In the genomic region with DNA sequence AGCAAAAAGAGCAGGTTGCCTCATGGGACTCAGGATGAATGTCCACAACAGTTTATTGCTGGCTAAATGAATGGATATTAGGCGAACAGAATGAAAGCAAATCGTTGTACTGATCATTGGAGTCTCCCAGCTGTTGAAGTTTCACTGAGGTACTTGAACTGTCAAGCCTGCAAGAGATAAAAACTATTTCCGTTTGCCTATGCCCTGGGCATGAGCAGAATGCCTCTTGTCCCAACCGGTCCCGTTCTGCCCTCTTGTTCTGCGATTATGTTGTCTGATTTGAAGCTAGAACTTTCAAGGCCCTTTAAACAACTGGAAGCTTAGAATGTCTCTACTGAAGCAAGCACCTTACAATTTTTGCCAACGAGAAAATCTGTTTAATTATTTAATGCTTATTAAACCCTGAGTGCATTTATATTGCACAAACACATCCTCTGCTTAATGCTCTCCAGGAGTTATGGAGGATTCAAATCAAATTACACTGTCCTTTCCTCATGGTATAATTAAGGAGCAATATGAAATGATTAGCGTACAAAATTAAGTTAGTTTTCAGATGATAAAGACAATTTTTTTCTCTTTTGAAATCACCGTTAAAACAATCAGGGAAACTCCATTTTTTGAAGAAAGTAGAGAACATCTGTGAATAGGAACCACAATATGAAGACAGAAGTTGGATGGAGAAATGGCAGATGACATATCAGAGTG, we compare ENCODE assay signal across 24 cellular contexts. TPM values are rescaled to one million over a fixed set of nuclear protein-coding genes. Genes with fewer than 3 reads are reported as not detected.
"Had no signal": no experiment of that assay in that cellular context is flagged by ENCODE, and none has a peak within 500 bp of the region (broad histone marks: within the 10 kb centered on the region; RNA-seq: fewer than 3 reads in every experiment).

No MANE protein-coding gene starts in this region.

- H3K9me3 ChIP-seq: heart right ventricle, left lung, sigmoid colon, stomach, tibial artery, upper lobe of right lung had no signal

- H3K9me3 Mint-ChIP-seq: activated CD4-positive, alpha-beta memory T cell treated with anti-CD3 and anti-CD28 coated beads for 36 hours; activated CD4-positive, alpha-beta T cell treated with anti-CD3 and anti-CD28 coated beads, Interleukin-2, amount 10 ng/mL, durations not matched to agents 24 days and 14 days; activated naive CD4-positive, alpha-beta T cell treated with anti-CD3 and anti-CD28 coated beads, Interleukin-2, amount 10 ng/mL, durations not matched to agents 7 days and 5 days; activated naive CD8-positive, alpha-beta T cell treated with anti-CD3 and anti-CD28 coated beads, Interleukin-2, amount 10 ng/mL, durations not matched to agents 7 days and 5 days; activated T-cell treated with anti-CD3 and anti-CD28 coated beads, Interleukin-2, amount 50 U/mL, for 24 hours; nephron; stimulated activated naive B cell treated with anti-CD40 and anti-IgM and Interleukin-4, amounts not matched to agents 10 μg/mL and 1 μg/mL and 100 μg/mL, for 72 hours had no signal

- H3K4me3 ChIP-seq: heart right ventricle, left lung, sigmoid colon, stomach, tibial artery, upper lobe of right lung had no signal

- H3K27me3 ChIP-seq: brain microvascular endothelial cell, heart right ventricle, left lung, sigmoid colon, stomach, tibial artery, upper lobe of right lung had no signal

- H3K4me1 ChIP-seq: left lung, tibial artery, upper lobe of right lung had no signal

- H3K4me3 Mint-ChIP-seq: activated CD4-positive, alpha-beta memory T cell treated with anti-CD3 and anti-CD28 coated beads for 36 hours; activated CD4-positive, alpha-beta T cell treated with anti-CD3 and anti-CD28 coated beads, Interleukin-2, amount 10 ng/mL, durations not matched to agents 24 days and 14 days; activated naive CD4-positive, alpha-beta T cell treated with anti-CD3 and anti-CD28 coated beads, Interleukin-2, amount 10 ng/mL, durations not matched to agents 7 days and 5 days; activated naive CD8-positive, alpha-beta T cell treated with anti-CD3 and anti-CD28 coated beads, Interleukin-2, amount 10 ng/mL, durations not matched to agents 7 days and 5 days; activated T-cell treated with anti-CD3 and anti-CD28 coated beads, Interleukin-2, amount 50 U/mL, for 24 hours; nephron; stimulated activated naive B cell treated with anti-CD40 and anti-IgM and Interleukin-4, amounts not matched to agents 10 μg/mL and 1 μg/mL and 100 μg/mL, for 72 hours had no signal

- H3K4me1 Mint-ChIP-seq: activated CD4-positive, alpha-beta T cell treated with anti-CD3 and anti-CD28 coated beads, Interleukin-2, amount 10 ng/mL, durations not matched to agents 24 days and 14 days; activated naive CD4-positive, alpha-beta T cell treated with anti-CD3 and anti-CD28 coated beads, Interleukin-2, amount 10 ng/mL, durations not matched to agents 7 days and 5 days; nephron had no signal

- H3K36me3 ChIP-seq: brain microvascular endothelial cell, heart right ventricle, stomach, tibial artery, upper lobe of right lung had no signal

- H3K27ac ChIP-seq: brain microvascular endothelial cell, heart right ventricle, left lung, sigmoid colon, stomach, tibial artery, upper lobe of right lung had no signal

- H3K27ac Mint-ChIP-seq: activated CD4-positive, alpha-beta memory T cell treated with anti-CD3 and anti-CD28 coated beads for 36 hours; activated CD4-positive, alpha-beta T cell treated with anti-CD3 and anti-CD28 coated beads, Interleukin-2, amount 10 ng/mL, durations not matched to agents 24 days and 14 days; activated naive CD4-positive, alpha-beta T cell treated with anti-CD3 and anti-CD28 coated beads, Interleukin-2, amount 10 ng/mL, durations not matched to agents 7 days and 5 days; activated naive CD8-positive, alpha-beta T cell treated with anti-CD3 and anti-CD28 coated beads, Interleukin-2, amount 10 ng/mL, durations not matched to agents 7 days and 5 days; activated T-cell treated with anti-CD3 and anti-CD28 coated beads, Interleukin-2, amount 50 U/mL, for 24 hours; nephron; stimulated activated naive B cell treated with anti-CD40 and anti-IgM and Interleukin-4, amounts not matched to agents 10 μg/mL and 1 μg/mL and 100 μg/mL, for 72 hours had no signal

- ATAC-seq: left lung; stimulated activated naive B cell treated with anti-CD40 and anti-IgM and Interleukin-4, amounts not matched to agents 10 μg/mL and 1 μg/mL and 100 μg/mL, for 72 hours had no signal

- DNase-seq: activated CD4-positive, alpha-beta memory T cell treated with anti-CD3 and anti-CD28 coated beads for 36 hours; activated CD4-positive, alpha-beta T cell treated with anti-CD3 and anti-CD28 coated beads, Interleukin-2, amount 10 ng/mL, durations not matched to agents 24 days and 14 days; activated CD4-positive, CD25-positive, alpha-beta regulatory T cell treated with anti-CD3 and anti-CD28 coated beads, Interleukin-2, amount 50 U/mL, for 72 hours; activated CD8-positive, alpha-beta memory T cell treated with anti-CD3 and anti-CD28 coated beads, Interleukin-2, amount 50 U/mL, for 4 hours; activated gamma-delta T cell; activated naive CD4-positive, alpha-beta T cell treated with anti-CD3 and anti-CD28 coated beads, Interleukin-2, amount 10 ng/mL, durations not matched to agents 7 days and 5 days; activated naive CD8-positive, alpha-beta T cell treated with anti-CD3 and anti-CD28 coated beads, Interleukin-2, amount 10 ng/mL, durations not matched to agents 7 days and 5 days; activated T-cell treated with anti-CD3 and anti-CD28 coated beads, Interleukin-2, amount 50 U/mL, for 24 hours; brain microvascular endothelial cell; central memory CD4-positive, alpha-beta T cell; foreskin fibroblast; heart right ventricle; left lung; retina; sigmoid colon; small intestine; stimulated activated CD4-positive, alpha-beta T cell treated with anti-CD3 and anti-CD28 coated beads, Interleukin-4, amount 100 ng/mL, for 4 hours; stimulated activated naive B cell treated with anti-CD40 and anti-IgM and Interleukin-4, amounts not matched to agents 10 μg/mL and 1 μg/mL and 100 μg/mL, for 72 hours; stomach; T-helper 2 cell; tibial artery; upper lobe of right lung had no signal

- H3K36me3 Mint-ChIP-seq: activated CD4-positive, alpha-beta memory T cell treated with anti-CD3 and anti-CD28 coated beads for 36 hours; activated naive CD4-positive, alpha-beta T cell treated with anti-CD3 and anti-CD28 coated beads, Interleukin-2, amount 10 ng/mL, durations not matched to agents 7 days and 5 days; activated naive CD8-positive, alpha-beta T cell treated with anti-CD3 and anti-CD28 coated beads, Interleukin-2, amount 10 ng/mL, durations not matched to agents 7 days and 5 days had no signal

RNA-seq across cellular contexts. Expression of gene QPCT, which starts 17.7 kb away (rescaled TPM):
- total RNA-seq: osteocyte had no signal
